ENCODE assay signal across 13 cellular contexts in the genomic region with DNA sequence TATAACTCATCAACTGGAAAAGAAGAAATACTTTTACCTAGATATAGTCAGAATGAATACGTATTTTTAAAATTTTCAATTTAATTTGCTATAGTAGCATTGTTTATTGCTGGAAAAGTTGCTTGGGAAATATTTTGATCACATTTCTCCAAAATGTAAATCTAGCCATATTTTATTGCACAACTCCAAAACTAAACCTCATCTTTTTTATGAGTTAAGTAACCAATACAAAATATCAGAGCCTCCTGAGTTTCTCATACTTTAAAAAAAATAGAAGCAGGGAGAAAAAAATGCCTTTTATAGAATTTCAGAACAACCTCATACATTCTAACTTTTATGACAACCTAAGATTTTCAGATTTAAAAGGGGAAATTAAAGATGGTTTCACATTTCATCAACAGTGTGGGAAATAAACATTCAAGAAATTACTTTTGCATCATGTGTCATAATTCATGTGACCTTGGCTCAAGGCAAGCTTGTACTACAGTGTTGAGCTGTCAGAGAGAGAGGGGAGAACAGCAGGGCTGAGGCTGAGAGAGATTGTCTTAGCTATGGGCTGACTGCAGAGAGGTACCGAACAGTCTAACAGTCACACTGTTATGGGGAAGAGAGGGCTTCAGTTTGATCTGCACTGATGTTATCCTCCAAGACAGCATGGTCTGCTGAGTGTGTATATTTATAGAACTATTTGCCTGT.
DNase-seq lines count a peak whose midpoint lies in the region; ATAC-seq and TF ChIP-seq lines count a peak whose summit lies in the region.
"Had no signal": no experiment of that assay in that cellular context is flagged by ENCODE, and none has a peak within 500 bp of the region (broad histone marks: within the 10 kb centered on the region; RNA-seq: fewer than 3 reads in every experiment).

No MANE protein-coding gene starts in this region.

- no peaks in the 10 kb centered on the region for H3K9me3 Mint-ChIP-seq in glutamatergic neuron (ENCODE audit: unreplicated experiment)
- H3K9me3 Mint-ChIP-seq: T-cell had no signal

- 70 to 77% methylated on average over 2 of the region's 2 CpGs for WGBS in lower leg skin, 2 donors
- 73 to 82% (median 78%) methylated on average over 2 of the region's 2 CpGs for WGBS in spleen, 5 donors

- TF ChIP-seq CTCF in glutamatergic neuron (IDR thresholded peaks at IDR 0.05; ENCODE audit: partially characterized antibody, unreplicated experiment): no peak
- TF ChIP-seq CTCF in lower leg skin (IDR thresholded peaks at IDR 0.05): no peak
- no peak for TF ChIP-seq CTCF in spleen (IDR thresholded peaks at IDR 0.05 in 8 of 11, conservative IDR thresholded peaks at IDR 0.05 in 3 of 11)

- H3K4me3 ChIP-seq in lower leg skin (ENCODE audit: low read depth, poor library complexity, severe bottlenecking) (no peak overlapping the region), spleen (no peak overlapping the region)
- H3K4me3 ChIP-seq: esophagus muscularis mucosa, left ventricle myocardium inferior, tibial nerve had no signal

- peaks cover 8% of the 10 kb centered on the region for H3K36me3 Mint-ChIP-seq in glutamatergic neuron (ENCODE audit: unreplicated experiment)
- H3K36me3 Mint-ChIP-seq: T-cell had no signal

- no peak overlapping the region for H3K4me3 Mint-ChIP-seq in glutamatergic neuron (ENCODE audit: unreplicated experiment)
- H3K4me3 Mint-ChIP-seq: T-cell had no signal

- no peaks in the 10 kb centered on the region for H3K9me3 ChIP-seq in spleen
- H3K9me3 ChIP-seq: esophagus muscularis mucosa, left ventricle myocardium inferior, tibial nerve had no signal

- intact Hi-C loops in lower leg skin (cut with DNase I; ENCODE audit: low total_unique reads): no loop called here
- intact Hi-C loops in spleen (cut with DNase I; ENCODE audit: low total_unique reads): no loop called here

- DNase-seq in EH (ENCODE audit: low read depth) (peak; percentile 63), glutamatergic neuron (no peak), lower leg skin (ENCODE audit: low spot score in 2 of 2) (no peak), spleen (no peak), SKM-1 treated with dmso at 0.1 percent for 144 hours (lab: John Stamatoyannopoulos, UW; ENCODE audit: unreplicated experiment) (no peak)
- DNase-seq: left ventricle myocardium inferior, MV-4-11, T-cell had no signal

- H3K27ac ChIP-seq in spleen: no peak overlapping the region
- H3K27ac ChIP-seq: esophagus muscularis mucosa, left ventricle myocardium inferior, tibial nerve had no signal

- TF ChIP-seq POLR2A in lower leg skin (IDR thresholded peaks at IDR 0.05): no peak
- TF ChIP-seq POLR2A in spleen (IDR thresholded peaks at IDR 0.05): no peak

- H3K27ac Mint-ChIP-seq in glutamatergic neuron (ENCODE audit: unreplicated experiment): peak overlapping the region; percentile 69
- H3K27ac Mint-ChIP-seq: T-cell had no signal

- H3K27me3 Mint-ChIP-seq in glutamatergic neuron (ENCODE audit: unreplicated experiment): peaks cover 1% of the 10 kb centered on the region

- ATAC-seq in GM21526 (IDR thresholded peaks at IDR 0.05; ENCODE audit: low FRiP score, unreplicated experiment): peak; percentile 75
- peak; percentile 46 for ATAC-seq in HG03575 (IDR thresholded peaks at IDR 0.05; ENCODE audit: extremely low read depth, insufficient number of reproducible peaks, low FRiP score, unreplicated experiment)
- no peak for ATAC-seq in GM19324 (IDR thresholded peaks at IDR 0.05; ENCODE audit: low FRiP score, unreplicated experiment)
- ATAC-seq: T-cell had no signal

- no peaks in the 10 kb centered on the region for H3K4me1 ChIP-seq in spleen
- H3K4me1 ChIP-seq: left ventricle myocardium inferior, tibial nerve had no signal

- no peaks in the 10 kb centered on the region for H3K36me3 ChIP-seq in spleen
- H3K36me3 ChIP-seq: esophagus muscularis mucosa, left ventricle myocardium inferior, tibial nerve had no signal

- H3K4me1 Mint-ChIP-seq in glutamatergic neuron (ENCODE audit: low read depth, unreplicated experiment): peaks cover 22% of the 10 kb centered on the region
- H3K4me1 Mint-ChIP-seq: T-cell had no signal

- H3K27me3 ChIP-seq in spleen (replicated peaks in 1 of 7): no peaks in the 10 kb centered on the region
- H3K27me3 ChIP-seq: esophagus muscularis mucosa, tibial nerve had no signal
